ENCODE assay signal across 10 cellular contexts in the genomic region with DNA sequence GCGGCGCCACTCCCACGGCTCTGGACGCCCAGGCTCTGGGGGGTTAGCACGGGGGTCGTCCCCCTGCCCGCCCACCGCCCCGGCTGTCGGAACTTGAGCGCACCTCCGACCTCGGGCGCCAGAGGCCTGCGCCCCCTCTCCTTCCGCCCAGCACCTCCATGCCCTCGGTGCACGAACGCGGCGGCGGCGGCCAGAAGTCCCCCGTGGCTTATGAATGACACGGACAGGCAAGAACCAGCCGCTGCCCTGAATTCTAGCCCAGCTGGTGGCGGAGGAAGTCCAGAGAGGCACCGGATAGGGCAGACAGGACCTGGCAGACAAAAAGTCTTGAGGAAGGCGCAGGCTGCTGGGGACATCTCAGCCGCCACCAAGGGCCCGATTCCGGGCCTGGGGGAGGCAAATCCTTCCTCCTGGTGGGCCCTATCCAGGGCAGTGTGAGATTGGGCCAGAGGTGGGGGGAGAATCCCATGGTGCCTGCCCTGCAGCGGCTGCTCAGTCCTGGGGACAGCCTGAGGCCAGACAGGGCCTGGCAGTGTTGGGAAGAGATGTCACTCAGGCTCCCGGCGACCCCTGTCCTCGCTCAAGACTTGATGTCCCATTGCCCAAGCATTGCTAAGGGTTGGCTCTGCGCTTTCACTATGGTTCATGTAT. TPM values are rescaled to one million over a fixed set of nuclear protein-coding genes. Genes with fewer than 3 reads are reported as not detected.
DNase-seq lines count a peak whose midpoint lies in the region; ATAC-seq and TF ChIP-seq lines count a peak whose summit lies in the region.
"Had no signal": no experiment of that assay in that cellular context is flagged by ENCODE, and none has a peak within 500 bp of the region (broad histone marks: within the 10 kb centered on the region; RNA-seq: fewer than 3 reads in every experiment).

No MANE protein-coding gene starts in this region.

- H3K4me3 ChIP-seq in fibroblast of lung (replicated peaks in 1 of 4; ENCODE audit: control extremely low read depth in 1 of 4, insufficient read depth in 1 of 4, low read depth in 3 of 4, low read length in 4 of 4) (peak overlapping the region; percentile 8 to 58 (median 30)), neural cell (ENCODE audit: low read length) (peak overlapping the region; percentile 62), HAP-1 (no peak overlapping the region)

- H3K4me3 Mint-ChIP-seq in stimulated activated naive CD8-positive, alpha-beta T cell treated with anti-CD3 and anti-CD28 coated beads, Interleukin-15, Interleukin-2, amounts not matched to agents 100 ng/mL and 50 ng/mL, for 24 hours = peak overlapping the region; percentile 51

- H3K9ac ChIP-seq in fibroblast of lung (ENCODE audit: insufficient read depth, low read length) (peak overlapping the region; percentile 54), neural cell (ENCODE audit: low read length) (peak overlapping the region; percentile 67)

- H3K9me2 ChIP-seq in neural cell (ENCODE audit: insufficient read depth, low read length) = no peaks in the 10 kb centered on the region

- H3K36me3 Mint-ChIP-seq in stimulated activated naive CD8-positive, alpha-beta T cell treated with anti-CD3 and anti-CD28 coated beads, Interleukin-15, Interleukin-2, amounts not matched to agents 100 ng/mL and 50 ng/mL, for 24 hours (ENCODE audit: low read depth) = no peaks in the 10 kb centered on the region

- H4K20me1 ChIP-seq in fibroblast of lung (ENCODE audit: control insufficient read depth, extremely low read depth, insufficient read depth, low read length) (no peaks in the 10 kb centered on the region), neural cell (ENCODE audit: insufficient read depth) (no peaks in the 10 kb centered on the region)

- H3K27ac ChIP-seq in fibroblast of lung (ENCODE audit: insufficient read depth, low read length) (no peak overlapping the region), neural cell (ENCODE audit: low read length) (no peak overlapping the region)

- H3K36me3 ChIP-seq in fibroblast of lung (ENCODE audit: control insufficient read depth, insufficient read depth, low read length) = peaks cover 2% of the 10 kb centered on the region
- H3K36me3 ChIP-seq in neural cell (ENCODE audit: insufficient read depth, low read length) = no peaks in the 10 kb centered on the region
- H3K36me3 ChIP-seq in HAP-1 (replicated peaks) = no peaks in the 10 kb centered on the region

- H3K4me1 Mint-ChIP-seq in stimulated activated naive CD8-positive, alpha-beta T cell treated with anti-CD3 and anti-CD28 coated beads, Interleukin-15, Interleukin-2, amounts not matched to agents 100 ng/mL and 50 ng/mL, for 24 hours (ENCODE audit: low read depth) = no peaks in the 10 kb centered on the region

- in situ Hi-C loops in HAP-1 (cut with MboI; ENCODE audit: low sequenced_read_pairs) = no loop called here
- in situ Hi-C loops in ACHN (cut with HindIII; ENCODE audit: low pct_ligation_motif_present, low pct_unique_long_range_greater_than_20kb, low sequenced_read_pairs) = no loop called here

- no peak overlapping the region for H2AFZ ChIP-seq in fibroblast of lung (ENCODE audit: low read length)
- H2AFZ ChIP-seq in neural cell (ENCODE audit: low read depth, low read length) = no peak overlapping the region

- H3K4me1 ChIP-seq in fibroblast of lung (ENCODE audit: control insufficient read depth, extremely low read depth, insufficient read depth, low read length) (peaks cover 20% of the 10 kb centered on the region), HAP-1 (peaks cover 5% of the 10 kb centered on the region)

- no peak for TF ChIP-seq RAD21 in neural cell (conservative IDR thresholded peaks at IDR 0.05)

- DNase-seq in stimulated activated naive CD8-positive, alpha-beta T cell treated with anti-CD3 and anti-CD28 coated beads, Interleukin-15, Interleukin-2, amounts not matched to agents 100 U/mL and 50 U/mL, for 24 hours = no peak
- DNase-seq in fibroblast of lung (ENCODE audit: low read depth in 2 of 2) (no peak), HAP-1 (ENCODE audit: low spot score in 2 of 2) (no peak), HCEC 1CT (no peak), ACHN (no peak)
- DNase-seq: activated CD4-positive, alpha-beta T cell treated with anti-CD3 and anti-CD28 coated beads for 4 hours; NCI-H2029 treated with DMSO at 0.1 percent for 48 hours had no signal

- no peaks in the 10 kb centered on the region for H3K79me2 ChIP-seq in fibroblast of lung (ENCODE audit: control insufficient read depth, insufficient read depth, low read length)
- no peaks in the 10 kb centered on the region for H3K79me2 ChIP-seq in neural cell (replicated peaks; ENCODE audit: insufficient read depth, low read length)

- H3K27me3 ChIP-seq in fibroblast of lung (ENCODE audit: control insufficient read depth, insufficient read depth, low read length) = no peaks in the 10 kb centered on the region
- H3K27me3 ChIP-seq in neural cell (ENCODE audit: insufficient read depth, low read depth, low read length) = peaks cover 34% of the 10 kb centered on the region
- no peaks in the 10 kb centered on the region for H3K27me3 ChIP-seq in HAP-1 (ENCODE audit: low read depth)

- ATAC-seq in stimulated activated naive CD8-positive, alpha-beta T cell treated with anti-CD3 and anti-CD28 coated beads, Interleukin-15, Interleukin-2, amounts not matched to agents 100 U/mL and 50 U/mL, for 24 hours = no peak
- no peak for ATAC-seq in HG03460 (IDR thresholded peaks at IDR 0.05; ENCODE audit: unreplicated experiment)

- TF ChIP-seq EP300 in neural cell (conservative IDR thresholded peaks at IDR 0.05; ENCODE audit: poor library complexity, severe bottlenecking) = no peak

- H3F3A ChIP-seq in neural cell (ENCODE audit: insufficient read depth, low read length, poor library complexity, severe bottlenecking) = no peaks in the 10 kb centered on the region

- H3K27me3 Mint-ChIP-seq in stimulated activated naive CD8-positive, alpha-beta T cell treated with anti-CD3 and anti-CD28 coated beads, Interleukin-15, Interleukin-2, amounts not matched to agents 100 ng/mL and 50 ng/mL, for 24 hours = peaks cover 37% of the 10 kb centered on the region

- H3K9me3 Mint-ChIP-seq in stimulated activated naive CD8-positive, alpha-beta T cell treated with anti-CD3 and anti-CD28 coated beads, Interleukin-15, Interleukin-2, amounts not matched to agents 100 ng/mL and 50 ng/mL, for 24 hours = no peaks in the 10 kb centered on the region

- H3K9me3 ChIP-seq in fibroblast of lung (ENCODE audit: control insufficient read depth, insufficient read depth, low read depth, low read length) (no peaks in the 10 kb centered on the region), neural cell (ENCODE audit: low read length) (no peaks in the 10 kb centered on the region), HAP-1 (no peaks in the 10 kb centered on the region)

- H3K27ac Mint-ChIP-seq in stimulated activated naive CD8-positive, alpha-beta T cell treated with anti-CD3 and anti-CD28 coated beads, Interleukin-15, Interleukin-2, amounts not matched to agents 100 ng/mL and 50 ng/mL, for 24 hours = no peak overlapping the region

- peak overlapping the region; percentile 32 for H3K4me2 ChIP-seq in fibroblast of lung (ENCODE audit: extremely low read depth, insufficient read depth, low read length)
- H3K4me2 ChIP-seq in neural cell (ENCODE audit: low read length) = no peak overlapping the region

- TF ChIP-seq CTCF in fibroblast of lung (conservative IDR thresholded peaks at IDR 0.05 in 1 of 2, IDR thresholded peaks at IDR 0.05 in 1 of 2; ENCODE audit: low read depth in 1 of 2, low read length in 2 of 2) = no peak
- no peak for TF ChIP-seq CTCF in neural cell (IDR thresholded peaks at IDR 0.05; ENCODE audit: poor library complexity, severe bottlenecking)

TF ChIP-seq in neural cell, 6 proteins besides CTCF, POLR2A, EP300 and RAD21:
- TF ChIP-seq EZH2 (IDR thresholded peaks at IDR 0.05; ENCODE audit: borderline replicate concordance, insufficient read depth, low read length, poor library complexity, severe bottlenecking) (no peak), POLR2AphosphoS5 (IDR thresholded peaks at IDR 0.05) (no peak)

RNA-seq across cellular contexts. Expression of a gene that starts 0.9 kb away (rescaled TPM):
- total RNA-seq in fibroblast of lung = 12.4 and 19.5 TPM in 2 replicates
- polyA plus RNA-seq in fibroblast of lung = 9.1 and 10.0 TPM in 2 replicates
- 19.9 and 25.0 TPM in 2 replicates for polyA plus RNA-seq in fibroblast of lung (2012)
- polyA minus RNA-seq in fibroblast of lung (ENCODE audit: low replicate concordance) = 15.1 and 19.0 TPM in 2 replicates
- polyA plus RNA-seq in neural cell = 9.6 and 12.9 TPM in 2 replicates
- polyA minus RNA-seq in neural cell = 8.0 and 13.4 TPM in 2 replicates

RNA-seq across cellular contexts. Expression of a gene that starts 1.4 kb away (rescaled TPM):
- total RNA-seq in fibroblast of lung = 4.1 and 4.3 TPM in 2 replicates
- polyA plus RNA-seq in fibroblast of lung (0.72 and 0.89 TPM in 2 replicates), neural cell (13.2 and 22.5 TPM in 2 replicates)
- polyA plus RNA-seq in fibroblast of lung (2012) = 1.1 and 2.0 TPM in 2 replicates
- polyA minus RNA-seq in fibroblast of lung (ENCODE audit: low replicate concordance) (not detected in 2 replicates), neural cell (3.4 and 4.5 TPM in 2 replicates)

RNA-seq across cellular contexts. Expression of a gene that starts 37.2 kb away (rescaled TPM):
- total RNA-seq in fibroblast of lung = 3.9 and 5.1 TPM in 2 replicates
- 0.94 and 1.7 TPM in 2 replicates for polyA plus RNA-seq in fibroblast of lung
- 2.8 TPM in 2 replicates for polyA plus RNA-seq in fibroblast of lung (2012)
- polyA minus RNA-seq in fibroblast of lung (ENCODE audit: low replicate concordance) = 2.4 and 3.9 TPM in 2 replicates
- polyA plus RNA-seq in neural cell = not detected in 2 replicates
- not detected in 2 replicates for polyA minus RNA-seq in neural cell

RNA-seq across cellular contexts. Expression of a gene that starts 47.3 kb away (rescaled TPM):
- 0.83 and 1.0 TPM in 2 replicates for total RNA-seq in fibroblast of lung
- polyA plus RNA-seq in fibroblast of lung (0.42 and 1.3 TPM in 2 replicates), neural cell (not detected in 2 replicates)
- polyA plus RNA-seq in fibroblast of lung (2012) = 0.40 and 1.5 TPM in 2 replicates
- polyA minus RNA-seq in fibroblast of lung (ENCODE audit: low replicate concordance) (3.4 TPM in 1 of 2 replicates, not detected in the other), neural cell (not detected in 2 replicates)
